In the genomic region with DNA sequence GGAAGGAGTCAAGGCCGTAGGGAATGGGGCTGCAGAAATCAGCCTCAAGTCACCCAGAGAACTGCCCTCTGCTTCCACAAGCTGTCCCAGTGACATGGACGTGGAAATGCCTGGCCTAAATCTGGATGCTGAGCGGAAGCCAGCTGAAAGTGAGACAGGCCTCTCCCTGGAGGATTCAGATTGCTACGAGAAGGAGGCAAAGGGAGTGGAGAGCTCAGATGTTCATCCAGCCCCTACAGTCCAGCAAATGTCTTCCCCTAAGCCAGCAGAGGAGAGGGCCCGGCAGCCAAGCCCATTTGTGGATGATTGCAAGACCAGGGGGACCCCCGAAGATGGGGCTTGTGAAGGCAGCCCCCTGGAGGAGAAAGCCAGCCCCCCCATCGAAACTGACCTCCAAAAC, we compare ENCODE assay signal across 15 cellular contexts. TPM values are rescaled to one million over a fixed set of nuclear protein-coding genes. Genes with fewer than 3 reads are reported as not detected.
DNase-seq lines count a peak whose midpoint lies in the region; ATAC-seq and TF ChIP-seq lines count a peak whose summit lies in the region.
"Had no signal": no experiment of that assay in that cellular context is flagged by ENCODE, and none has a peak within 500 bp of the region (broad histone marks: within the 10 kb centered on the region; RNA-seq: fewer than 3 reads in every experiment).

No MANE protein-coding gene starts in this region.

- no peaks in the 10 kb centered on the region for H3K27me3 Mint-ChIP-seq in nephron (ENCODE audit: low read depth)

- DNase-seq in ascending aorta (ENCODE audit: low spot score in 2 of 2) (peak; percentile 40 to 88), tibial artery (peak; percentile 79 to 92), CD1c-positive myeloid dendritic cell (ENCODE audit: extremely low spot score) (no peak), NCI-H146 treated with DMSO at 0.1 percent for 48 hours (lab: John Stamatoyannopoulos, UW; ENCODE audit: unreplicated experiment) (no peak)
- DNase-seq: activated CD8-positive, alpha-beta T cell treated with anti-CD3 and anti-CD28 coated beads, Interleukin-2, amount 10 ng/mL, durations not matched to agents 7 days and 5 days; activated naive CD4-positive, alpha-beta T cell; mesenchymal stem cell; NCI-H2171 treated with DMSO at 0.1 percent for 48 hours; SK-N-SH; stimulated activated CD4-positive, alpha-beta T cell treated with anti-CD3 and anti-CD28 coated beads, Interleukin-15, amount 100 ng/mL, for 24 hours had no signal

- H3K27ac ChIP-seq in ascending aorta: peak overlapping the region; percentile 86 to 91
- H3K27ac ChIP-seq in gastroesophageal sphincter: peak overlapping the region; percentile 83 to 92 (median 86)
- peak overlapping the region; percentile 78 to 79 for H3K27ac ChIP-seq in tibial artery
- H3K27ac ChIP-seq: epithelial cell of prostate had no signal

- H3K36me3 ChIP-seq in ascending aorta (no peaks in the 10 kb centered on the region), gastroesophageal sphincter (no peaks in the 10 kb centered on the region), tibial artery (no peaks in the 10 kb centered on the region)
- H3K36me3 ChIP-seq: ovary had no signal

- no peaks in the 10 kb centered on the region for H3K27me3 ChIP-seq in ascending aorta
- H3K27me3 ChIP-seq in gastroesophageal sphincter: no peaks in the 10 kb centered on the region
- H3K27me3 ChIP-seq in tibial artery: no peaks in the 10 kb centered on the region
- H3K27me3 ChIP-seq: ovary had no signal

- H3K4me3 ChIP-seq in ascending aorta (no peak overlapping the region), gastroesophageal sphincter (no peak overlapping the region), tibial artery (no peak overlapping the region)
- H3K4me3 ChIP-seq: ovary had no signal

- H3K4me3 Mint-ChIP-seq in nephron: peak overlapping the region in 1 of 3 experiments; percentile 69
- H3K4me3 Mint-ChIP-seq: activated CD8-positive, alpha-beta T cell treated with anti-CD3 and anti-CD28 coated beads, Interleukin-2, amount 10 ng/mL, durations not matched to agents 7 days and 5 days had no signal

- ATAC-seq in gastroesophageal sphincter: peak; percentile 16
- no peak for ATAC-seq in HG02642 (IDR thresholded peaks at IDR 0.05; ENCODE audit: poor library complexity, unreplicated experiment)
- ATAC-seq: activated CD8-positive, alpha-beta T cell treated with anti-CD3 and anti-CD28 coated beads, Interleukin-2, amount 10 ng/mL, durations not matched to agents 7 days and 5 days had no signal

- H3K9me3 ChIP-seq in ascending aorta (no peaks in the 10 kb centered on the region), gastroesophageal sphincter (no peaks in the 10 kb centered on the region), tibial artery (no peaks in the 10 kb centered on the region)
- H3K9me3 ChIP-seq: ovary, SK-N-SH had no signal

- TF ChIP-seq EP300 in gastroesophageal sphincter (IDR thresholded peaks at IDR 0.05): no peak

- intact Hi-C loops in ascending aorta (cut with DNase I) (loop anchor here (2.0 kb wide), 1 partner anchor 51 kb away; no protein-coding TSS in a partner anchor), tibial artery (cut with DNase I; ENCODE audit: low total_unique reads) (loop anchor here (5.0 kb wide), 1 partner anchor 51 kb away; the partner anchor contains the start of gene PDCD4)

- peaks cover 91% of the 10 kb centered on the region for H3K4me1 Mint-ChIP-seq in nephron

- no peaks in the 10 kb centered on the region for H3K36me3 Mint-ChIP-seq in nephron (ENCODE audit: low read depth)

- peaks cover 33 to 58% of the 10 kb centered on the region in 2 donors for H3K4me1 ChIP-seq in ascending aorta
- H3K4me1 ChIP-seq in gastroesophageal sphincter: peaks cover 22 to 96% (median 42%) of the 10 kb centered on the region in 3 donors
- peaks cover 0 to 55% (median 53%) of the 10 kb centered on the region in 4 donors for H3K4me1 ChIP-seq in tibial artery

- WGBS in gastroesophageal sphincter (ENCODE audit: low coverage in 1 of 2), 2 donors: 47 to 80% methylated on average over 2 to 3 of the region's 7 CpGs

- no peak for TF ChIP-seq POLR2A in gastroesophageal sphincter (IDR thresholded peaks at IDR 0.05)

- H3K27ac Mint-ChIP-seq in nephron: peak overlapping the region; percentile 88 to 97 (median 94)
- H3K27ac Mint-ChIP-seq: activated CD8-positive, alpha-beta T cell treated with anti-CD3 and anti-CD28 coated beads, Interleukin-2, amount 10 ng/mL, durations not matched to agents 7 days and 5 days had no signal

- no peaks in the 10 kb centered on the region for H3K9me3 Mint-ChIP-seq in nephron

- no peak for TF ChIP-seq CTCF in ascending aorta (IDR thresholded peaks at IDR 0.05)
- TF ChIP-seq CTCF in gastroesophageal sphincter (IDR thresholded peaks at IDR 0.05): no peak
- no peak for TF ChIP-seq CTCF in nephron (IDR thresholded peaks at IDR 0.05; ENCODE audit: unreplicated experiment in 3 of 3)
- TF ChIP-seq CTCF in tibial artery (IDR thresholded peaks at IDR 0.05): no peak

RNA-seq across cellular contexts. Expression of gene PDCD4, which starts 50.2 kb away (rescaled TPM):
- 10.3 TPM for total RNA-seq in ascending aorta
- 10 to 100 TPM; 69.1 to 74.6 (median 72.2) TPM for total RNA-seq in gastroesophageal sphincter

Comparison
In these comparisons a context has a peak if more than half of its experiments do, and no peak if none do; other contexts are left out.
1. DNase-seq: peak in ascending aorta (2 of 2) and tibial artery (2 of 2); none in CD1c-positive myeloid dendritic cell (single experiment) and NCI-H146 treated with DMSO at 0.1 percent for 48 hours (single experiment).
2. Peak in every context shown above with its lines, with median percentiles within 50 percentile points of each other: H3K27ac ChIP-seq.